Comparison of ENCODE assay signal across 9 cellular contexts in the genomic region with DNA sequence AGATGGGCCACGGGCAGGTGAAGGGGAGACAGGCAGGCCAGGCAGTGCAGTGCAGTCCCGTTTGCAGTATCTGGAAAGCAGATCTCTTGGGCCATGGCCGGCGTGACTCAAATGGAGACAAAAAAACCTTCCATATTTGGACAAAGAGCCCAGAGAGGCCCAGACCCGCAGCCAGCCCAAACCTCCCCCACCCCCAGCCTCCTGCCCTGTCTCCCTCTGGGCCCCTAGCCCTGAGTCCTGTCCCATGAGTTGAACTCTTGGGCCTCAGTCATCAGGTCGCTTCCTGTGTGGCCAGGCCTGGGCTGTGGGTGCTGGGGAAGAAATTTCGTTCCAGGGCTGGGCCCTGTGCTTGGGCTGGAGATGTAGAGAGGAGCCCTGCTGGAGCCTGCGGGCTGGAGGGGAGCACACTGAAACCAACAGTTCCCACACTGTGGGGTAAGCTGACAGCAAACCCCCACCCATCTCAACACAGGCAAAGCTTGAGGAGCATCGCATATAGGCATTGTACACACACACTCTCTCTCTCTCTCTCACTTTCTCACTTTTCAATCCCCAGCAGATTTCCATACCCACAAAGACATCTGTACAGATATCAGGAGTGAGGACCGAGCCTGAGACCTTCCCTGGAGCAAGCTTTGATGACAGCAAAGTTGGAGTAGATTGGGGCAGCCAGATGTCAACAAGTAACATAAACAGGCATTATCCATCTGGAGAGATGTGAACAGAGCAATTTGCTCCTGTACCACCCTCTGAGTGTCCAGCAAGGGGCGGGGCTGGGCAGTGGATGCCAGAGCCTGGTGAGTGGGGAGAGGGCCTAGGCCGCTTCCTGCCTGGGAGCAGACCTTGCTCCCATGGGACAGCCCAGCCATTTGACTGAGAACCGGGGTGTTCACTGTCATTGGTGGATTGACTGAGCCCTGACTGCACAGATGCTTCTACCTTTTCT. TPM values are rescaled to one million over a fixed set of nuclear protein-coding genes. Genes with fewer than 3 reads are reported as not detected.
A peak's percentile ranks its signal among the peaks of the same experiment; 100 is the strongest.
DNase-seq lines count a peak whose midpoint lies in the region; ATAC-seq and TF ChIP-seq lines count a peak whose summit lies in the region.
"Had no signal": no experiment of that assay in that cellular context is flagged by ENCODE, and none has a peak within 500 bp of the region (broad histone marks: within the 10 kb centered on the region; RNA-seq: fewer than 3 reads in every experiment).

No MANE protein-coding gene starts in this region.

- intact Hi-C loops in esophagus muscularis mucosa (cut with DNase I) (no loop called here), spleen (cut with DNase I; ENCODE audit: low total_unique reads) (no loop called here)

- no peaks in the 10 kb centered on the region for H3K36me3 Mint-ChIP-seq in activated T-cell treated with anti-CD3 and anti-CD28 coated beads, Interleukin-2, amount 50 U/mL, for 4 hours (ENCODE audit: insufficient read depth)

- H3K27me3 Mint-ChIP-seq in activated T-cell treated with anti-CD3 and anti-CD28 coated beads, Interleukin-2, amount 50 U/mL, for 4 hours (ENCODE audit: low read depth) = no peaks in the 10 kb centered on the region

- ATAC-seq in GM19351 (IDR thresholded peaks at IDR 0.05; ENCODE audit: unreplicated experiment) (peak; percentile 73), HG03135 (IDR thresholded peaks at IDR 0.05; ENCODE audit: unreplicated experiment) (peak; percentile 58)
- no peak for ATAC-seq in activated T-cell treated with anti-CD3 and anti-CD28 coated beads, Interleukin-2, amount 50 U/mL, for 4 hours

- DNase-seq in esophagus muscularis mucosa (ENCODE audit: extremely low spot score) (no peak), spleen (no peak), NCI-H1417 treated with DMSO at 0.1 percent for 48 hours (lab: John Stamatoyannopoulos, UW) (no peak), nucleus accumbens (lab: John Stamatoyannopoulos, UW) (no peak), NOMO-1 (lab: John Stamatoyannopoulos, UW; ENCODE audit: unreplicated experiment in 2 of 2) (no peak)
- no peak for DNase-seq in activated T-cell treated with anti-CD3 and anti-CD28 coated beads, Interleukin-2, amount 50 U/mL, for 4 hours

- no peaks in the 10 kb centered on the region for H3K9me3 ChIP-seq in esophagus muscularis mucosa
- H3K9me3 ChIP-seq in spleen = no peaks in the 10 kb centered on the region

- H3K4me3 Mint-ChIP-seq in activated T-cell treated with anti-CD3 and anti-CD28 coated beads, Interleukin-2, amount 50 U/mL, for 4 hours = no peak overlapping the region

- TF ChIP-seq POLR2A in esophagus muscularis mucosa (IDR thresholded peaks at IDR 0.05; ENCODE audit: low read depth) (no peak), spleen (IDR thresholded peaks at IDR 0.05) (no peak)

- TF ChIP-seq CTCF in esophagus muscularis mucosa (IDR thresholded peaks at IDR 0.05) (no peak), spleen (IDR thresholded peaks at IDR 0.05 in 8 of 11, conservative IDR thresholded peaks at IDR 0.05 in 3 of 11) (no peak)

- TF ChIP-seq EP300 in esophagus muscularis mucosa (IDR thresholded peaks at IDR 0.05) = no peak

- H3K36me3 ChIP-seq in esophagus muscularis mucosa (no peaks in the 10 kb centered on the region), spleen (no peaks in the 10 kb centered on the region)

- 62% methylated on average over 13 of the region's 13 CpGs for WGBS in esophagus muscularis mucosa
- WGBS in spleen, 5 donors = 53 to 77% (median 72%) methylated on average over 12 to 13 of the region's 13 CpGs

- peak overlapping the region; percentile 94 to 100 (median 97) for H3K27ac ChIP-seq in esophagus muscularis mucosa (replicated peaks in 1 of 4)
- H3K27ac ChIP-seq in spleen = peak overlapping the region; percentile 42 to 83 (median 74)

- H3K4me3 ChIP-seq in esophagus muscularis mucosa (peak overlapping the region in 2 of 4 donors; percentile 1 to 8), spleen (no peak overlapping the region)

- H3K27me3 ChIP-seq in esophagus muscularis mucosa (no peaks in the 10 kb centered on the region), spleen (replicated peaks in 1 of 7) (no peaks in the 10 kb centered on the region)

- H3K9me3 Mint-ChIP-seq in activated T-cell treated with anti-CD3 and anti-CD28 coated beads, Interleukin-2, amount 50 U/mL, for 4 hours = no peaks in the 10 kb centered on the region

- H3K4me1 ChIP-seq in esophagus muscularis mucosa (peaks cover 89 to 100% (median 98%) of the 10 kb centered on the region in 4 donors), spleen (peaks cover 23 to 95% (median 60%) of the 10 kb centered on the region in 6 donors)

- H3K4me1 Mint-ChIP-seq in activated T-cell treated with anti-CD3 and anti-CD28 coated beads, Interleukin-2, amount 50 U/mL, for 4 hours (ENCODE audit: low read depth) = peaks cover 8% of the 10 kb centered on the region

RNA-seq across cellular contexts. Expression of a gene that starts 17.2 kb away (rescaled TPM):
- total RNA-seq in esophagus muscularis mucosa (100 to 1,000 TPM in 3 of 4 donors, 10 to 100 TPM in 1; 82.8 to 196 (median 122) TPM), spleen (10 to 100 TPM; 21.5 to 48.5 (median 41.6) TPM)
- polyA plus RNA-seq in spleen = 10 to 100 TPM in 1 of 3 donors, 1 to 10 TPM in 2; 5.1 to 17.0 (median 6.3) TPM
- under 1 TPM; 0.13 to 0.27 (median 0.13) TPM for total RNA-seq in activated T-cell treated with anti-CD3 and anti-CD28 coated beads, Interleukin-2, amount 50 U/mL, for 4 hours

RNA-seq across cellular contexts. Expression of a gene that starts 50.9 kb away (rescaled TPM):
- total RNA-seq in esophagus muscularis mucosa (1 to 10 TPM; 1.2 to 7.8 (median 2.2) TPM), spleen (10 to 100 TPM; 28.1 to 79.8 (median 41.3) TPM)
- polyA plus RNA-seq in spleen = 10 to 100 TPM; 13.5 to 28.2 (median 21.7) TPM
- total RNA-seq in activated T-cell treated with anti-CD3 and anti-CD28 coated beads, Interleukin-2, amount 50 U/mL, for 4 hours = 10 to 100 TPM; 31.3 to 36.6 (median 32.5) TPM

RNA-seq across cellular contexts. Expression of a gene that starts 53.2 kb away (rescaled TPM):
- total RNA-seq in esophagus muscularis mucosa = 1 to 10 TPM; 1.6 to 4.8 (median 2.4) TPM
- 100 to 1,000 TPM in 1 of 7 donors, 10 to 100 TPM in 6; 41.1 to 109 (median 63.9) TPM for total RNA-seq in spleen
- polyA plus RNA-seq in spleen = 10 to 100 TPM in 2 of 3 donors, 1 to 10 TPM in 1; 8.2 to 25.2 (median 10.6) TPM
- not detected for total RNA-seq in activated T-cell treated with anti-CD3 and anti-CD28 coated beads, Interleukin-2, amount 50 U/mL, for 4 hours
- total RNA-seq: SK-MEL-5 had no signal

Comparison
In these comparisons a context has a peak if more than half of its experiments do, and no peak if none do; other contexts are left out.
1. ATAC-seq: peak in GM19351 (single experiment) and HG03135 (single experiment); none in activated T-cell treated with anti-CD3 and anti-CD28 coated beads, Interleukin-2, amount 50 U/mL, for 4 hours (0 of 2).
2. RNA of a gene that starts 17.2 kb away (total RNA-seq): 82.8 to 196 TPM in esophagus muscularis mucosa and 21.5 to 48.5 TPM in spleen; 0.13 to 0.27 TPM in activated T-cell treated with anti-CD3 and anti-CD28 coated beads, Interleukin-2, amount 50 U/mL, for 4 hours; every median in the first group is over 10 times any median in the second.
3. RNA of a gene that starts 53.2 kb away (total RNA-seq): 41.1 to 109 TPM in spleen; 1.6 to 4.8 TPM in esophagus muscularis mucosa and not detected in activated T-cell treated with anti-CD3 and anti-CD28 coated beads, Interleukin-2, amount 50 U/mL, for 4 hours; every median in the first group is over 4 times any median in the second.